ENCODE assay signal across 16 cellular contexts in genomic region chr11:6638437-6638836, GRCh38. TPM values are rescaled to one million over a fixed set of nuclear protein-coding genes. Genes with fewer than 3 reads are reported as not detected.
DNase-seq lines count a peak whose midpoint lies in the region; ATAC-seq and TF ChIP-seq lines count a peak whose summit lies in the region.
"Had no signal": no experiment of that assay in that cellular context is flagged by ENCODE, and none has a peak within 500 bp of the region (broad histone marks: within the 10 kb centered on the region; RNA-seq: fewer than 3 reads in every experiment).

No MANE protein-coding gene starts in this region.

- RAD21 ChIA-PET in HCT116 (lab: Charles Lee; ENCODE audit: low non-redundant PET in 1 of 2, low total read pairs in 2 of 2, uncharacterized antibody in 2 of 2, unreplicated experiment in 2 of 2): no interaction called here

- H3K27me3 ChIP-seq in HCT116 (ENCODE audit: insufficient read depth, low read length) (no peaks in the 10 kb centered on the region), colonic mucosa (no peaks in the 10 kb centered on the region), skeletal muscle tissue (ENCODE audit: control insufficient read depth in 3 of 3, insufficient read depth in 3 of 3, low read length in 3 of 3) (no peaks in the 10 kb centered on the region), hepatocyte (no peaks in the 10 kb centered on the region)
- H3K27me3 ChIP-seq: ovary, SJSA1, tibial nerve had no signal

- H3K4me2 ChIP-seq in HCT116 (ENCODE audit: low read length): no peak overlapping the region
- no peak overlapping the region for H3K4me2 ChIP-seq in hepatocyte
- H3K4me2 ChIP-seq: smooth muscle cell had no signal

- TF ChIP-seq CTCF in HCT116 (IDR thresholded peaks at IDR 0.05 in 2 of 3, conservative IDR thresholded peaks at IDR 0.05 in 1 of 3; ENCODE audit: borderline replicate concordance in 1 of 3, insufficient read depth in 1 of 3, low read depth in 2 of 3, low read length in 2 of 3): 0 out of 6 replicates have a peak, but pooled peaks of 1 of the 3 experiments have one; percentile 4
- TF ChIP-seq CTCF in colonic mucosa (IDR thresholded peaks at IDR 0.05): no peak
- TF ChIP-seq CTCF in hepatocyte (IDR thresholded peaks at IDR 0.05; ENCODE audit: poor library complexity): no peak

- no peak for TF ChIP-seq POLR2A in HCT116 (IDR thresholded peaks at IDR 0.05; ENCODE audit: borderline replicate concordance, extremely low read depth, insufficient read depth, insufficient read length)

- 0 out of 2 replicates have a peak, but pooled peaks have one; percentile 12 for ATAC-seq in HCT116

- BruUV-seq in HCT116 (replicated peaks; lab: Mats Ljungman, UMichigan): no TSS peak

- TF ChIP-seq RAD21 in HCT116 (IDR thresholded peaks at IDR 0.05; ENCODE audit: low read depth): no peak; the same call in 1 of the 2 replicates

- POLR2A ChIA-PET in HCT116 (lab: Charles Lee): no interaction called here

- H3K4me1 ChIP-seq in HCT116 (ENCODE audit: control insufficient read depth in 1 of 2, insufficient read depth in 2 of 2, low read length in 2 of 2) (peaks cover 6 to 14% of the 10 kb centered on the region in 2 experiments; a peak in 3 of 4 replicates), colonic mucosa (peaks cover 5% of the 10 kb centered on the region), skeletal muscle tissue (ENCODE audit: control insufficient read depth in 3 of 3, insufficient read depth in 3 of 3, low read length in 3 of 3) (peaks cover 39 to 46% (median 41%) of the 10 kb centered on the region in 3 donors), hepatocyte (ENCODE audit: insufficient read depth) (peaks cover 4% of the 10 kb centered on the region)
- H3K4me1 ChIP-seq: SJSA1 had no signal

- H3K27ac ChIP-seq in HCT116 (ENCODE audit: low read depth, low read length) (no peak overlapping the region), colonic mucosa (no peak overlapping the region), skeletal muscle tissue (ENCODE audit: low read depth, low read length) (peak overlapping the region; percentile 25), hepatocyte (no peak overlapping the region)
- H3K27ac ChIP-seq: ovary, SJSA1, tibial nerve had no signal

- H4K20me1 ChIP-seq in HCT116 (ENCODE audit: insufficient read depth) (no peaks in the 10 kb centered on the region), hepatocyte (ENCODE audit: insufficient read depth, poor library complexity, severe bottlenecking) (peaks cover 3% of the 10 kb centered on the region)

- H2AFZ ChIP-seq in HCT116 (ENCODE audit: low read depth, low read length, poor library complexity, severe bottlenecking) (no peak overlapping the region), hepatocyte (no peak overlapping the region)

- DNase-seq in HCT116 (ENCODE audit: low read depth, low spot score) (no peak), NCI-H2196 treated with DMSO at 0.1 percent for 48 hours (lab: John Stamatoyannopoulos, UW; ENCODE audit: unreplicated experiment) (peak; percentile 21), colonic mucosa (no peak), GDM1 (lab: John Stamatoyannopoulos, UW) (no peak), mucosa of gallbladder (ENCODE audit: low spot score) (no peak), T-helper 9 cell (no peak), hepatocyte (ENCODE audit: low spot score) (no peak)
- DNase-seq: activated CD4-positive, alpha-beta T cell treated with anti-CD3 and anti-CD28 coated beads, Interleukin-2, amount 10 ng/mL, durations not matched to agents 24 days and 14 days; activated naive CD4-positive, alpha-beta T cell treated with anti-CD3 and anti-CD28 coated beads for 36 hours; NCI-H1092 treated with DMSO at 0.1 percent for 48 hours had no signal

- WGBS in hepatocyte (ENCODE audit: low lambda C conversion rate, missing lambda C conversion rate): 87% methylated on average over 4 of the region's 4 CpGs

- H3K9me2 ChIP-seq in HCT116 (ENCODE audit: insufficient read depth) (no peaks in the 10 kb centered on the region), hepatocyte (replicated peaks; ENCODE audit: insufficient read depth) (no peaks in the 10 kb centered on the region)

- H3K9ac ChIP-seq in HCT116 (ENCODE audit: low read length) (no peak overlapping the region), colonic mucosa (ENCODE audit: low read depth in 2 of 2, low read length in 2 of 2) (peak overlapping the region; percentile 5 to 19), skeletal muscle tissue (ENCODE audit: low read depth in 1 of 3, low read length in 3 of 3) (no peak overlapping the region)

- H3K79me2 ChIP-seq in HCT116 (ENCODE audit: insufficient read depth, low read length) (no peaks in the 10 kb centered on the region), hepatocyte (peaks cover 17% of the 10 kb centered on the region)

- CTCF ChIA-PET in HCT116 (lab: Charles Lee): interaction anchor here (1.0 kb wide), 1 partner anchor 259 kb away, joined by 3 read pairs; no protein-coding TSS in a partner anchor

- H3K4me3 ChIP-seq in HCT116 (replicated peaks in 1 of 2; ENCODE audit: low read depth in 1 of 2, low read length in 2 of 2) (no peak overlapping the region), colonic mucosa (no peak overlapping the region), skeletal muscle tissue (ENCODE audit: low read length in 3 of 3) (peak overlapping the region in 1 of 3 donors; percentile 20), hepatocyte (no peak overlapping the region)
- H3K4me3 ChIP-seq: mucosa of descending colon, ovary, SJSA1, smooth muscle cell, tibial nerve had no signal

- H3K36me3 ChIP-seq in HCT116 (ENCODE audit: control insufficient read depth in 1 of 2, insufficient read depth in 2 of 2, low read length in 2 of 2): no peaks in the 10 kb centered on the region
- H3K36me3 ChIP-seq in colonic mucosa: no peaks in the 10 kb centered on the region
- peaks cover 0 to 11% (median 11%) of the 10 kb centered on the region in 3 donors for H3K36me3 ChIP-seq in skeletal muscle tissue (ENCODE audit: control insufficient read depth in 3 of 3, insufficient read depth in 3 of 3, low read length in 3 of 3)
- no peaks in the 10 kb centered on the region for H3K36me3 ChIP-seq in hepatocyte (replicated peaks; ENCODE audit: insufficient read depth, low read depth)
- H3K36me3 ChIP-seq: ovary, SJSA1 had no signal

- intact Hi-C loops in HCT116 (cut with micrococcal nuclease) (no loop called here), colonic mucosa (cut with DNase I) (no loop called here)

- H3K9me3 ChIP-seq in HCT116 (ENCODE audit: control insufficient read depth in 1 of 2, insufficient read depth in 1 of 2, low read depth in 1 of 2, low read length in 2 of 2): no peaks in the 10 kb centered on the region
- H3K9me3 ChIP-seq in colonic mucosa: no peaks in the 10 kb centered on the region
- H3K9me3 ChIP-seq in skeletal muscle tissue (ENCODE audit: control insufficient read depth in 3 of 3, low read length in 3 of 3): no peaks in the 10 kb centered on the region
- H3K9me3 ChIP-seq in hepatocyte (ENCODE audit: low read depth): no peaks in the 10 kb centered on the region
- H3K9me3 ChIP-seq: mucosa of descending colon, ovary, SJSA1, tibial nerve had no signal

TF ChIP-seq in HCT116, 20 proteins besides CTCF, POLR2A, EP300 and RAD21 (continues in another document):
- TF ChIP-seq JUND (IDR thresholded peaks at IDR 0.05): no peak
- TF ChIP-seq CEBPB (IDR thresholded peaks at IDR 0.05; ENCODE audit: low read depth): no peak
- no peak for TF ChIP-seq MAX (IDR thresholded peaks at IDR 0.05)
- TF ChIP-seq FOSL1 (IDR thresholded peaks at IDR 0.05; ENCODE audit: low read depth): no peak
- no peak for TF ChIP-seq SRF (IDR thresholded peaks at IDR 0.05; ENCODE audit: low read depth)
- no peak for TF ChIP-seq CBX3 (IDR thresholded peaks at IDR 0.05; ENCODE audit: low read depth)
- TF ChIP-seq EZH2phosphoT487 (IDR thresholded peaks at IDR 0.05; ENCODE audit: borderline replicate concordance): no peak
- TF ChIP-seq EZH2 (IDR thresholded peaks at IDR 0.05): no peak
- TF ChIP-seq SP1 (IDR thresholded peaks at IDR 0.05; ENCODE audit: low read depth): no peak
- no peak for TF ChIP-seq ELF1 (IDR thresholded peaks at IDR 0.05; ENCODE audit: borderline replicate concordance, low read depth)
- no peak for TF ChIP-seq YY1 (IDR thresholded peaks at IDR 0.05; ENCODE audit: extremely low read depth, insufficient replicate concordance, low read depth, low read length)

RNA-seq across cellular contexts. Expression of gene DCHS1, which starts 17.2 kb away (rescaled TPM):
- 0.30 TPM for total RNA-seq in HCT116 (2021; ENCODE audit: unreplicated experiment)
- 0.26 and 0.30 TPM in 2 replicates for polyA plus RNA-seq in HCT116 (2012)
- total RNA-seq in colonic mucosa: 1 to 10 TPM; 4.7 to 8.3 TPM
- total RNA-seq in skeletal muscle tissue: 39.1 TPM
- total RNA-seq in mucosa of gallbladder: 25.1 TPM
- 8.5 and 15.2 TPM in 2 replicates for total RNA-seq in hepatocyte
- 6.3 and 8.0 TPM in 2 replicates for polyA plus RNA-seq in hepatocyte

RNA-seq across cellular contexts. Expression of gene TPP1, which starts 19.2 kb away (rescaled TPM):
- total RNA-seq in HCT116 (2021; ENCODE audit: unreplicated experiment): 44.7 TPM
- polyA plus RNA-seq in HCT116 (2012): 43.6 and 44.2 TPM in 2 replicates
- total RNA-seq in colonic mucosa: 100 to 1,000 TPM in 1 of 2 donors, 10 to 100 TPM in 1; 83.4 to 123 TPM
- 15.7 TPM for total RNA-seq in skeletal muscle tissue
- 161 TPM for total RNA-seq in mucosa of gallbladder
- 68.4 and 105 TPM in 2 replicates for total RNA-seq in hepatocyte
- polyA plus RNA-seq in hepatocyte: 170 and 185 TPM in 2 replicates

RNA-seq across cellular contexts. Expression of gene TAF10, which starts 26.4 kb away (rescaled TPM):
- 151 TPM for total RNA-seq in HCT116 (2021; ENCODE audit: unreplicated experiment)
- 208 and 219 TPM in 2 replicates for polyA plus RNA-seq in HCT116 (2012)
- 100 to 1,000 TPM; 123 to 142 TPM for total RNA-seq in colonic mucosa
- total RNA-seq in skeletal muscle tissue: 19.8 TPM
- 142 TPM for total RNA-seq in mucosa of gallbladder
- 29.5 and 33.3 TPM in 2 replicates for total RNA-seq in hepatocyte
- 248 and 295 TPM in 2 replicates for polyA plus RNA-seq in hepatocyte

RNA-seq across cellular contexts. Expression of gene ILK, which starts 34.9 kb away (rescaled TPM):
- total RNA-seq in HCT116 (2021; ENCODE audit: unreplicated experiment) (73.5 TPM), colonic mucosa (100 to 1,000 TPM; 115 to 157 TPM), skeletal muscle tissue (106 TPM), mucosa of gallbladder (261 TPM), hepatocyte (110 and 114 TPM in 2 replicates)
- 95.4 and 102 TPM in 2 replicates for polyA plus RNA-seq in HCT116 (2012)
- 126 and 135 TPM in 2 replicates for polyA plus RNA-seq in hepatocyte

RNA-seq across cellular contexts. Expression of gene RRP8, which starts 35.0 kb away (rescaled TPM):
- total RNA-seq in HCT116 (2021; ENCODE audit: unreplicated experiment) (17.8 TPM), colonic mucosa (10 to 100 TPM; 17.5 to 25.7 TPM), skeletal muscle tissue (9.4 TPM), mucosa of gallbladder (25.8 TPM), hepatocyte (15.3 and 18.0 TPM in 2 replicates)
- 6.7 and 10.1 TPM in 2 replicates for polyA plus RNA-seq in HCT116 (2012)
- 26.1 and 27.8 TPM in 2 replicates for polyA plus RNA-seq in hepatocyte

Comparison
In these comparisons a context has a peak if more than half of its experiments do, and no peak if none do; other contexts are left out.
1. H3K9ac ChIP-seq: peak in colonic mucosa (2 of 2); none in HCT116 (single experiment) and skeletal muscle tissue (0 of 3).